ENCODE assay signal across 8 cellular contexts in genomic region chr11:64810271-64810890, GRCh38. TPM values are rescaled to one million over a fixed set of nuclear protein-coding genes. Genes with fewer than 3 reads are reported as not detected.
DNase-seq lines count a peak whose midpoint lies in the region; ATAC-seq, FAIRE-seq and TF ChIP-seq lines count a peak whose summit lies in the region.

Gene MEN1, minus strand, starts transcription at chr11:64810551. Its CDS starts 442 bp downstream, at chr11:64810109.

- TF ChIP-seq POLR2A in H1 (IDR thresholded peaks at IDR 0.05; ENCODE audit: control extremely low read depth in 1 of 2, low read depth in 2 of 2, low read length in 2 of 2): 0 out of 3 replicates have a peak, but pooled peaks of 1 of the 2 experiments have one; percentile 21

- no peak within 1 kb of the TSS for H3K56ac ChIP-seq in H1 (replicated peaks; ENCODE audit: insufficient read length, low read depth, low read length)

- no peak within 1 kb of the TSS for H2BK120ac ChIP-seq in H1 (replicated peaks; ENCODE audit: low read depth, low read length)

- no peaks in the 10 kb centered on the region for H3K9me3 ChIP-seq in NT2/D1 (ENCODE audit: insufficient read depth, low read length)
- H3K9me3 ChIP-seq in H1 (ENCODE audit: insufficient read depth in 2 of 2, low read depth in 1 of 2, low read length in 1 of 2): no peaks in the 10 kb centered on the region

- no peaks in the 10 kb centered on the region for H3K9me3 Mint-ChIP-seq in memory B cell

- POLR2A ChIA-PET in H1 (lab: Charles Lee; ENCODE audit: partially characterized antibody): interaction anchor here (0.6 to 2.6 kb wide), 16 partner anchors 9 to 307 kb away, joined by 3 to 13 read pairs (median 4); partner anchors contain the start of genes BATF2, CDC42BPG, PPP2R5B and SF1

- peaks cover 2% of the 10 kb centered on the region for H3K79me1 ChIP-seq in H1 (ENCODE audit: low read depth, low read length)

- H3K14ac ChIP-seq in H1 (ENCODE audit: insufficient read length): no peak within 1 kb of the TSS

- peaks cover 0 to 7% of the 10 kb centered on the region in 2 experiments for H4K20me1 ChIP-seq in H1 (replicated peaks in 1 of 2; ENCODE audit: control insufficient read depth in 1 of 2, insufficient read depth in 2 of 2, low read length in 2 of 2)

- CTCF ChIA-PET in H1 (lab: Charles Lee; ENCODE audit: partially characterized antibody): interaction anchor here (0.6 to 4.0 kb wide), 9 partner anchors 21 to 382 kb away, joined by 3 to 24 read pairs (median 4); partner anchors contain the start of genes ARL2 and CDC42BPG

- H3K79me2 ChIP-seq in H1 (ENCODE audit: control insufficient read depth in 1 of 2, insufficient read depth in 2 of 2, low read length in 2 of 2): no peaks in the 10 kb centered on the region; a peak in 1 of 4 replicates

- H2BK12ac ChIP-seq in H1 (ENCODE audit: low read depth, low read length): no peak within 1 kb of the TSS

- H4K5ac ChIP-seq in H1 (ENCODE audit: insufficient read length, low read depth, low read length): no peak within 1 kb of the TSS

- no peak within 1 kb of the TSS for H2BK20ac ChIP-seq in H1 (ENCODE audit: low read length)

- H3K27me3 Mint-ChIP-seq in memory B cell: no peaks in the 10 kb centered on the region

- no peak for TF ChIP-seq EP300 in H1 (IDR thresholded peaks at IDR 0.05; ENCODE audit: borderline replicate concordance in 1 of 2, low read depth in 2 of 2, low read length in 2 of 2)

- H3K4me3 ChIP-seq in NT2/D1 (ENCODE audit: insufficient read length, low read depth): peak within 1 kb of the TSS; percentile 79
- peak within 1 kb of the TSS; percentile 64 to 93 (median 81) for H3K4me3 ChIP-seq in H1 (ENCODE audit: extremely low read depth in 1 of 4, insufficient read depth in 2 of 4, low read depth in 3 of 4, low read length in 4 of 4)

- FAIRE-seq in HTR-8/SVneo (lab: Jason Lieb, UNC) (peak; percentile 58), H1 (lab: Jason Lieb, UNC) (peak; percentile 81)

- no peak within 1 kb of the TSS for H3K23ac ChIP-seq in H1 (ENCODE audit: insufficient read length)

- peak within 1 kb of the TSS; percentile 99 for H3K4me3 Mint-ChIP-seq in memory B cell

- peak within 1 kb of the TSS; percentile 91 to 94 for H3K4me2 ChIP-seq in H1 (ENCODE audit: insufficient read depth in 1 of 2, low read depth in 2 of 2, low read length in 2 of 2)

- ATAC-seq in GM19467 (IDR thresholded peaks at IDR 0.05; ENCODE audit: unreplicated experiment) (peak; percentile 43), memory B cell (ENCODE audit: low read depth) (peak; percentile 74)

- H3K4me1 Mint-ChIP-seq in memory B cell: peaks cover 26% of the 10 kb centered on the region

- peaks cover 8% of the 10 kb centered on the region; the same call in 1 of the 2 replicates for H3K23me2 ChIP-seq in H1 (ENCODE audit: low read depth, low read length)

- no peak within 1 kb of the TSS for H3K18ac ChIP-seq in H1 (ENCODE audit: extremely low read depth, low read length)

- H4K8ac ChIP-seq in H1 (ENCODE audit: extremely low read depth, insufficient read depth, low read length): peak within 1 kb of the TSS; percentile 39; the same call in 1 of the 2 replicates

- H3K27ac ChIP-seq in H1 (ENCODE audit: low read depth, low read length): no peak within 1 kb of the TSS; the same call in 1 of the 2 replicates

- peak within 1 kb of the TSS; percentile 65 for H4K91ac ChIP-seq in H1 (replicated peaks; ENCODE audit: insufficient read length, low read length)

- H3K27ac Mint-ChIP-seq in memory B cell: peak within 1 kb of the TSS; percentile 87

- H3K4ac ChIP-seq in H1 (replicated peaks; ENCODE audit: insufficient read length, low read depth, low read length): no peak within 1 kb of the TSS

- H3K36me3 Mint-ChIP-seq in memory B cell: peaks cover 8% of the 10 kb centered on the region

- H3K36me3 ChIP-seq in NT2/D1 (ENCODE audit: insufficient read depth, insufficient read length, low read length) (peaks cover 36% of the 10 kb centered on the region), H1 (ENCODE audit: control insufficient read depth in 2 of 4, insufficient read depth in 4 of 4, low read length in 3 of 4) (peaks cover 2 to 10% (median 6%) of the 10 kb centered on the region in 4 experiments; a peak in 5 of 8 replicates)

- H2AK5ac ChIP-seq in H1 (ENCODE audit: low read depth, low read length): no peak within 1 kb of the TSS

- TF ChIP-seq CTCF in H1 (IDR thresholded peaks at IDR 0.05; ENCODE audit: control extremely low read depth in 1 of 3, insufficient read depth in 1 of 3, low read depth in 1 of 3, low read length in 3 of 3): no peak

- no peak within 1 kb of the TSS; the same call in 1 of the 2 replicates for H2BK5ac ChIP-seq in H1 (ENCODE audit: low read depth, low read length)

- no peak for TF ChIP-seq RAD21 in H1 (IDR thresholded peaks at IDR 0.05 in 1 of 2, conservative IDR thresholded peaks at IDR 0.05 in 1 of 2; ENCODE audit: low read depth in 2 of 2, low read length in 2 of 2)

- peak within 1 kb of the TSS; percentile 87 for H2AFZ ChIP-seq in H1 (ENCODE audit: low read length)

- peak within 1 kb of the TSS; percentile 86 for H3K9ac ChIP-seq in NT2/D1 (ENCODE audit: insufficient read length, low read depth)
- H3K9ac ChIP-seq in H1 (replicated peaks in 1 of 4; ENCODE audit: extremely low read depth in 1 of 4, low read depth in 3 of 4, low read length in 3 of 4): peak within 1 kb of the TSS in 2 of 4 experiments; percentile 38 to 51; a peak in 4 of 7 replicates

- peaks cover 5% of the 10 kb centered on the region for H3K4me1 ChIP-seq in NT2/D1 (ENCODE audit: insufficient read depth, insufficient read length)
- H3K4me1 ChIP-seq in H1 (replicated peaks in 1 of 4; ENCODE audit: control insufficient read depth in 3 of 4, insufficient read depth in 4 of 4, low read length in 3 of 4): peaks cover 0 to 7% (median 2%) of the 10 kb centered on the region in 4 experiments; a peak in 5 of 7 replicates

- no peak within 1 kb of the TSS for H2BK15ac ChIP-seq in H1 (ENCODE audit: low read length)

- WGBS in H1 (ENCODE audit: extremely low coverage in 1 of 2, insufficient coverage in 1 of 2, insufficient read length in 1 of 2, insufficient replicate concordance in 2 of 2, low coverage in 1 of 2, low lambda C conversion rate in 2 of 2, missing lambda C conversion rate in 1 of 2), 2 experiments: 2% methylated on average over 42 of the region's 46 CpGs; no CpG with 5 or more reads in 1 of the 2 experiments

- no peaks in the 10 kb centered on the region for H3K27me3 ChIP-seq in NT2/D1 (ENCODE audit: insufficient read depth, insufficient read length)
- H3K27me3 ChIP-seq in H1 (replicated peaks in 1 of 4; ENCODE audit: control insufficient read depth in 3 of 4, extremely low read depth in 1 of 4, insufficient read depth in 3 of 4, low read length in 3 of 4): no peaks in the 10 kb centered on the region

- DNase-seq in CD1c-positive myeloid dendritic cell (ENCODE audit: extremely low spot score) (peak; percentile 90), HTR-8/SVneo (ENCODE audit: insufficient read length, low spot score) (peak; percentile 96), NT2/D1 (ENCODE audit: low read depth, low spot score) (peak; percentile 99), H1 (ENCODE audit: low read depth in 1 of 2, low spot score in 2 of 2) (peak; percentile 85 to 92), memory B cell (ENCODE audit: low spot score in 2 of 2) (peak; percentile 44 to 77)
- peak; percentile 66 to 76 (median 71) for DNase-seq in activated CD8-positive, alpha-beta memory T cell treated with anti-CD3 and anti-CD28 coated beads for 48 hours (ENCODE audit: low read depth in 2 of 3, low spot score in 2 of 3)
- peak; percentile 50 for DNase-seq in stimulated activated CD8-positive, alpha-beta memory T cell treated with anti-CD3 and anti-CD28 coated beads, Interleukin-12 subunit alpha, Interleukin-12 subunit beta, amount 100 ng/mL, for 1 hour (ENCODE audit: low read depth)

TF ChIP-seq in H1, 55 proteins besides CTCF, POLR2A, EP300 and RAD21 (continues in another document):
- TF ChIP-seq SP1 (IDR thresholded peaks at IDR 0.05; ENCODE audit: low read depth, low read length) (no peak), NRF1 (IDR thresholded peaks at IDR 0.05; ENCODE audit: low read depth, low read length) (no peak), JUND (IDR thresholded peaks at IDR 0.05; ENCODE audit: low read length) (no peak), BACH1 (IDR thresholded peaks at IDR 0.05; ENCODE audit: low read length) (no peak), CBX8 (IDR thresholded peaks at IDR 0.05; ENCODE audit: borderline replicate concordance, low read depth, low read length) (no peak), EGR1 (IDR thresholded peaks at IDR 0.05; ENCODE audit: borderline replicate concordance, low read depth, low read length) (no peak), E2F6 (IDR thresholded peaks at IDR 0.05) (no peak), CREB1 (IDR thresholded peaks at IDR 0.05) (peak; percentile 67; the same call in 1 of the 2 replicates), CBX5 (IDR thresholded peaks at IDR 0.05; ENCODE audit: low read depth, low read length) (no peak), CHD1 (IDR thresholded peaks at IDR 0.05; ENCODE audit: low read depth, low read length) (no peak), POU5F1 (IDR thresholded peaks at IDR 0.05; ENCODE audit: low read depth, low read length) (no peak), SAP30 (IDR thresholded peaks at IDR 0.05; ENCODE audit: insufficient read depth, insufficient replicate concordance, low read length) (peak; percentile 28), TBP (IDR thresholded peaks at IDR 0.05; ENCODE audit: low read depth, low read length) (peak; percentile 39; the same call in 1 of the 2 replicates), SUZ12 (IDR thresholded peaks at IDR 0.05; ENCODE audit: low read length) (no peak), HDAC6 (IDR thresholded peaks at IDR 0.05; ENCODE audit: low read depth, low read length) (no peak), SIN3A (conservative IDR thresholded peaks at IDR 0.05 in 1 of 2, IDR thresholded peaks at IDR 0.05 in 1 of 2; ENCODE audit: low read depth in 1 of 2, low read length in 2 of 2) (no peak; a peak in 3 of 4 replicates), FOSL1 (IDR thresholded peaks at IDR 0.05; ENCODE audit: insufficient read depth, low read depth, low read length) (no peak)

RNA-seq across cellular contexts. Expression of gene MEN1, which starts in this region (rescaled TPM):
- total RNA-seq in H1 (2021; fragmentation: NEBNext Ultra II Directional; extraction: Animal tissue kit (Norgen Biotek cat#: 25700)): 56.3 and 56.9 TPM in 2 replicates
- polyA plus RNA-seq in H1 (2011; rRNA removed): 47.2 and 78.5 TPM in 2 replicates
- 43.0 TPM for polyA plus RNA-seq in H1 (2011; cell fraction: cytosol; rRNA removed)
- polyA plus RNA-seq in H1 (2011; cell fraction: nucleus; rRNA removed): 97.2 TPM
- 37.5 to 59.8 TPM (median 54.2 TPM) in 4 replicates for polyA plus RNA-seq in H1 (2012, experiment 1 of 2)
- polyA plus RNA-seq in H1 (2012, experiment 2 of 2): 53.7 TPM
- 63.6 TPM for polyA plus RNA-seq in H1 (2013, experiment 1 of 2)
- polyA plus RNA-seq in H1 (2013, experiment 2 of 2): 66.9 TPM
- polyA minus RNA-seq in H1 (2011; rRNA and poly(A)+ RNA removed): 22.9 and 27.9 TPM in 2 replicates
- polyA minus RNA-seq in H1 (2011; cell fraction: cytosol; rRNA and poly(A)+ RNA removed): 32.7 TPM
- polyA minus RNA-seq in H1 (2011; cell fraction: nucleus; rRNA and poly(A)+ RNA removed): 27.2 TPM
